Comparison of ENCODE assay signal across 24 cellular contexts in the genomic region with DNA sequence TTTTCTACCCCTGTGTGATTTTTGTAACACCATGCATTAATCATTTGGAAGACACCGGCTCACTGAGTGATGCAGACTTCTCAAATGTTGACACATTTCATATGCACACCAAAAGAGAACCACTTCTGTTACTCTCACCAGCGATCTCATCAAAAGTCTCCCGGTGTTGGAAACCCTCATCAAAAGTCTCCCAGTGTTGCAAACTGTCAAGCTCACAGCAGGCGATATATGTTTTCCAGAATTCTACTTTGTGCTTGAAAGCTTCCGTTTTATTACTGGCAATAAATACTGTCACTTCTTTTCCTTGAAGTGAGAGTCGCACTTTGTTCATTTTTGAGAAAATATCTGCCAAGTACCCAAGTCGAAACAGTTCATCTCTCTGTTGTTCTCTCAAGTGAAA. TPM values are rescaled to one million over a fixed set of nuclear protein-coding genes. Genes with fewer than 3 reads are reported as not detected.
"Had no signal": no experiment of that assay in that cellular context is flagged by ENCODE, and none has a peak within 500 bp of the region (broad histone marks: within the 10 kb centered on the region; RNA-seq: fewer than 3 reads in every experiment).

No MANE protein-coding gene starts in this region.

- H3K9me3 ChIP-seq: esophagus squamous epithelium, SJCRH30, upper lobe of left lung had no signal

- H3K27ac Mint-ChIP-seq: activated T-helper 2 cell treated with anti-CD3 and anti-CD28 coated beads, Interferon-gamma antibody, Interleukin-2, Interleukin-4, amounts not matched to agents 10 μg/mL and 5 μg/mL and 100 μg/mL, durations not matched to agents 14 hours and 24 hours and 36 hours; mesothelial cell of epicardium; naive B cell had no signal

- H3K4me2 ChIP-seq: smooth muscle cell had no signal

- DNase-seq: activated CD4-positive, alpha-beta T cell treated with anti-CD3 and anti-CD28 coated beads, Interleukin-2, amount 50 U/mL, for 4 hours; activated naive CD4-positive, alpha-beta T cell treated with anti-CD3 and anti-CD28 coated beads, Interleukin-2, amount 50 U/mL, for 16 hours; activated T-cell treated with anti-CD3 and anti-CD28 coated beads for 4 hours; central memory CD4-positive, alpha-beta T cell; cortex of kidney; effector CD4-positive, alpha-beta T cell; esophagus squamous epithelium; foreskin keratinocyte; glutamatergic neuron; kidney glomerular epithelial cell; naive B cell; nucleus accumbens; SJCRH30; stimulated activated CD4-positive, alpha-beta T cell treated with anti-CD3 and anti-CD28 coated beads, Interleukin-4, amount 100 ng/mL, for 4 hours; stimulated activated CD8-positive, alpha-beta memory T cell treated with anti-CD3 and anti-CD28 coated beads, Interleukin-4, amount 100 ng/mL, for 48 hours; stimulated activated naive CD4-positive, alpha-beta T cell treated with Interleukin-2 at 50 U/mL for 16 hours; upper lobe of left lung had no signal

- ATAC-seq: activated CD4-positive, CD25-positive, alpha-beta regulatory T cell treated with anti-CD3 and anti-CD28 coated beads, Interleukin-2, amount 50 U/mL, for 24 hours; foreskin keratinocyte had no signal

- H3K27me3 ChIP-seq: esophagus squamous epithelium, upper lobe of left lung had no signal

- H3K27ac ChIP-seq: esophagus squamous epithelium, foreskin keratinocyte, SJCRH30 had no signal

- H3K4me3 Mint-ChIP-seq: mesothelial cell of epicardium, naive B cell had no signal

- H3K4me3 ChIP-seq: esophagus squamous epithelium, lung, SJCRH30, smooth muscle cell, upper lobe of left lung had no signal

- H3K36me3 ChIP-seq: esophagus squamous epithelium, SJCRH30 had no signal

- H3K4me1 ChIP-seq: foreskin keratinocyte, SJCRH30 had no signal

- H3K4me1 Mint-ChIP-seq: naive B cell had no signal

- H3K9me3 Mint-ChIP-seq: activated T-helper 2 cell treated with anti-CD3 and anti-CD28 coated beads, Interferon-gamma antibody, Interleukin-2, Interleukin-4, amounts not matched to agents 10 μg/mL and 5 μg/mL and 100 μg/mL, durations not matched to agents 14 hours and 24 hours and 36 hours had no signal

- H3K36me3 Mint-ChIP-seq: mesothelial cell of epicardium had no signal

RNA-seq across cellular contexts. Expression of a gene that starts 20.4 kb away (rescaled TPM):
- total RNA-seq: activated T-helper 2 cell treated with anti-CD3 and anti-CD28 coated beads, Interferon-gamma antibody, Interleukin-2, Interleukin-4, amounts not matched to agents 10 μg/mL and 5 μg/mL and 100 μg/mL, durations not matched to agents 14 hours and 24 hours and 36 hours; endothelial cell of umbilical vein had no signal
- polyA plus RNA-seq: endothelial cell of umbilical vein had no signal

RNA-seq across cellular contexts. Expression of a gene that starts 58.9 kb away (rescaled TPM):
- total RNA-seq: activated T-helper 2 cell treated with anti-CD3 and anti-CD28 coated beads, Interferon-gamma antibody, Interleukin-2, Interleukin-4, amounts not matched to agents 10 μg/mL and 5 μg/mL and 100 μg/mL, durations not matched to agents 14 hours and 24 hours and 36 hours; endothelial cell of umbilical vein; esophagus squamous epithelium; foreskin keratinocyte; lung; mesothelial cell of epicardium; SJCRH30; smooth muscle cell; upper lobe of left lung had no signal
- polyA plus RNA-seq: adipose tissue, endothelial cell of umbilical vein, foreskin keratinocyte, lung, smooth muscle cell had no signal
